In the genomic region with DNA sequence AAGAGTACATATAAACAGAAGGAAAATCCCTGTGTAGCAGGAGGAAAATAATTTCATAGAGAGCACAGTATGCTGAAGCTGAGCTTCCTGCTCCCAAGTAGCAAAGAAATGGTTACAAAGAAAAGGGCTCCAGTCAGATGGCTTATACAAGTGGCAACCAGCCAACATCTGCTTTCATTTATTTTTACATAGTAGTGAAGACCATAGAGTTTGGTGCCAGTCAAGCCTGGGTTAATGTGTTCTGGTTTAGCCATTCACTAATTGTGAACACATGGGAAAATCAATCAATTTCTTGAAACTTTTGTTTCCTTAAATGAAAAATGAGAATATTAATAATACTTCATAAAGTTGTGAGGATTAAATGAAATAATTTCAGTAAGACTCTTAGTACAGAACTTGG, we compare ENCODE assay signal across 22 cellular contexts.
DNase-seq lines count a peak whose midpoint lies in the region; ATAC-seq and TF ChIP-seq lines count a peak whose summit lies in the region.
"Had no signal": no experiment of that assay in that cellular context is flagged by ENCODE, and none has a peak within 500 bp of the region (broad histone marks: within the 10 kb centered on the region; RNA-seq: fewer than 3 reads in every experiment).

No MANE protein-coding gene starts in this region.

- no peaks in the 10 kb centered on the region for H3K9me3 Mint-ChIP-seq in naive thymus-derived CD4-positive, alpha-beta T cell
- H3K9me3 Mint-ChIP-seq: activated T-cell treated with anti-CD3 and anti-CD28 coated beads, Interleukin-2, amount 50 U/mL, for 24 hours had no signal

- H3K4me3 ChIP-seq in AG09309 (ENCODE audit: control insufficient read depth, low read depth, low read length) (no peak overlapping the region), fibroblast of the aortic adventitia (ENCODE audit: low read depth, low read length) (no peak overlapping the region)
- no peak overlapping the region for H3K4me3 ChIP-seq in naive thymus-derived CD4-positive, alpha-beta T cell (ENCODE audit: low read length)
- H3K4me3 ChIP-seq: adrenal gland, thoracic aorta had no signal

- no peak for TF ChIP-seq CTCF in AG09309 (IDR thresholded peaks at IDR 0.05; ENCODE audit: control insufficient read depth, insufficient read depth, low read depth, low read length, missing control alignments)
- TF ChIP-seq CTCF in fibroblast of the aortic adventitia (IDR thresholded peaks at IDR 0.05; ENCODE audit: insufficient read depth, low read length): no peak

- no peaks in the 10 kb centered on the region for H3K27me3 ChIP-seq in naive thymus-derived CD4-positive, alpha-beta T cell (ENCODE audit: control insufficient read depth in 2 of 2, insufficient read depth in 2 of 2, low read length in 2 of 2)
- H3K27me3 ChIP-seq: adrenal gland had no signal

- H3K4me1 Mint-ChIP-seq in naive thymus-derived CD4-positive, alpha-beta T cell: no peaks in the 10 kb centered on the region

- intact Hi-C loops in naive thymus-derived CD4-positive, alpha-beta T cell (cut with micrococcal nuclease): loop anchor here in 1 of 2 donors (2.0 kb wide), 1 partner anchor 305 kb away; no protein-coding TSS in a partner anchor

- CTCF ChIA-PET in naive thymus-derived CD4-positive, alpha-beta T cell (lab: Charles Lee): no interaction called here

- ATAC-seq in HG03135 (IDR thresholded peaks at IDR 0.05; ENCODE audit: unreplicated experiment): no peak
- ATAC-seq in naive thymus-derived CD4-positive, alpha-beta T cell: no peak
- ATAC-seq: right cardiac atrium had no signal

- no peaks in the 10 kb centered on the region for H3K36me3 ChIP-seq in naive thymus-derived CD4-positive, alpha-beta T cell (ENCODE audit: control insufficient read depth in 2 of 3, insufficient read depth in 3 of 3, low read length in 3 of 3)
- H3K36me3 ChIP-seq: adrenal gland, thoracic aorta had no signal

- H3K27me3 Mint-ChIP-seq in naive thymus-derived CD4-positive, alpha-beta T cell: peaks cover 8 to 30% (median 16%) of the 10 kb centered on the region in 5 donors

- no peaks in the 10 kb centered on the region for H3K4me1 ChIP-seq in naive thymus-derived CD4-positive, alpha-beta T cell (ENCODE audit: control insufficient read depth in 2 of 2, insufficient read depth in 2 of 2, low read length in 2 of 2)
- H3K4me1 ChIP-seq: adrenal gland had no signal

- no peak overlapping the region for H3K4me3 Mint-ChIP-seq in naive thymus-derived CD4-positive, alpha-beta T cell
- H3K4me3 Mint-ChIP-seq: activated T-cell treated with anti-CD3 and anti-CD28 coated beads, Interleukin-2, amount 50 U/mL, for 24 hours; CD14-positive monocyte had no signal

- POLR2A ChIA-PET in naive thymus-derived CD4-positive, alpha-beta T cell (lab: Charles Lee): no interaction called here

- DNase-seq in AG09309 (ENCODE audit: low read depth) (peak; percentile 17), HS-5 (ENCODE audit: low read depth) (peak; percentile 10), brain pericyte (ENCODE audit: low read depth, low spot score) (peak; percentile 12), fibroblast of the aortic adventitia (ENCODE audit: low read depth) (peak; percentile 61), NCI-H82 treated with DMSO at 0.1 percent for 48 hours (lab: John Stamatoyannopoulos, UW; ENCODE audit: unreplicated experiment) (no peak), middle frontal gyrus (ENCODE audit: extremely low spot score, low spot score) (no peak)
- DNase-seq in naive thymus-derived CD4-positive, alpha-beta T cell: no peak
- DNase-seq: ACHN; activated CD4-positive, alpha-beta T cell treated with anti-CD3 and anti-CD28 coated beads for 48 hours; activated naive CD4-positive, alpha-beta T cell; activated T-cell treated with anti-CD3 and anti-CD28 coated beads, Interleukin-2, amount 50 U/mL, for 24 hours; adrenal gland; KG1; kidney; NCI-H1436; NCI-H524; right cardiac atrium; stimulated activated naive CD4-positive, alpha-beta T cell treated with Interleukin-2 at 50 U/mL for 16 hours; T-helper 2 cell had no signal

- H3K27ac Mint-ChIP-seq in naive thymus-derived CD4-positive, alpha-beta T cell: no peak overlapping the region
- H3K27ac Mint-ChIP-seq: activated T-cell treated with anti-CD3 and anti-CD28 coated beads, Interleukin-2, amount 50 U/mL, for 24 hours had no signal

- no peaks in the 10 kb centered on the region for H3K36me3 Mint-ChIP-seq in naive thymus-derived CD4-positive, alpha-beta T cell
- H3K36me3 Mint-ChIP-seq: CD14-positive monocyte had no signal

- H3K9me3 ChIP-seq in naive thymus-derived CD4-positive, alpha-beta T cell (ENCODE audit: control insufficient read depth in 2 of 3, low read length in 3 of 3): no peaks in the 10 kb centered on the region
- H3K9me3 ChIP-seq: adrenal gland, thoracic aorta had no signal

- H3K27ac ChIP-seq in naive thymus-derived CD4-positive, alpha-beta T cell (ENCODE audit: low read depth, low read length): no peak overlapping the region
- H3K27ac ChIP-seq: adrenal gland, thoracic aorta had no signal

Comparison
In these comparisons a context has a peak if more than half of its experiments do, and no peak if none do; other contexts are left out.
1. DNase-seq: peak in AG09309 (single experiment), HS-5 (single experiment), brain pericyte (single experiment) and fibroblast of the aortic adventitia (single experiment); none in NCI-H82 treated with DMSO at 0.1 percent for 48 hours (single experiment), naive thymus-derived CD4-positive, alpha-beta T cell (0 of 9) and middle frontal gyrus (single experiment).